ENCODE assay signal across 10 cellular contexts in the genomic region with DNA sequence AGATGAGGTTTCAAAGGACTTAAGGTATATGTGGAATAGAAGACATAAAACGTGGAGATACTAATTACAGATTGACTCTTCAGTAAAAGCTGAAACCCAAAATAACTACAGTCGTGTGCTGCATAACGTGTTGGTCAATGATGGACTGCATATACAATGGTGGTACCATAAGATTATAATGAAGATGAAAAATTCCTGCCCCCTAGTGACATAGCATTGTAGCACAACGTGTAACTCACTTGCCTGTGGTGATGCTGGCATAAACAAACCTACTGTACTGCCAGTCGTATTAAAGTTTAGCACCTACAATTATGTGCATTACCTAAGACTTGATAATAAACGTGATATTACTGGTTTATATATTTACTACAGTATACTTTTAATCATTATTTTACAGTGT.
A peak's percentile ranks its signal among the peaks of the same experiment; 100 is the strongest.
DNase-seq lines count a peak whose midpoint lies in the region; ATAC-seq and TF ChIP-seq lines count a peak whose summit lies in the region.
"Had no signal": no experiment of that assay in that cellular context is flagged by ENCODE, and none has a peak within 500 bp of the region (broad histone marks: within the 10 kb centered on the region; RNA-seq: fewer than 3 reads in every experiment).

No MANE protein-coding gene starts in this region.

- in situ Hi-C loops in Panc1 (cut with HindIII; ENCODE audit: low pct_unique_long_range_greater_than_20kb, low sequenced_read_pairs), result no loop called here

- H3K4me3 Mint-ChIP-seq in CD8-positive, alpha-beta T cell, result no peak overlapping the region

- intact Hi-C loops in Panc1 (cut with micrococcal nuclease; ENCODE audit: unreplicated experiment), result no loop called here
- intact Hi-C loops in CD8-positive, alpha-beta T cell (cut with DNase I, micrococcal nuclease), result no loop called here

- H3K9me3 Mint-ChIP-seq in activated naive CD4-positive, alpha-beta T cell treated with anti-CD3 and anti-CD28 coated beads, Interleukin-2, amount 50 U/mL, for 72 hours, result peaks cover 5% of the 10 kb centered on the region in 2 donors
- H3K9me3 Mint-ChIP-seq in CD8-positive, alpha-beta T cell, result no peaks in the 10 kb centered on the region

- no peak overlapping the region for H3K27ac Mint-ChIP-seq in activated naive CD4-positive, alpha-beta T cell treated with anti-CD3 and anti-CD28 coated beads, Interleukin-2, amount 50 U/mL, for 72 hours
- H3K27ac Mint-ChIP-seq in CD8-positive, alpha-beta T cell, result no peak overlapping the region

- BruUV-seq in Panc1 (replicated peaks; lab: Mats Ljungman, UMichigan), result no TSS peak

- no peaks in the 10 kb centered on the region for H3K4me1 ChIP-seq in Panc1 (ENCODE audit: control insufficient read depth, insufficient read depth, low read length)
- H3K4me1 ChIP-seq in CD8-positive, alpha-beta T cell (ENCODE audit: insufficient read depth, low read length), result no peaks in the 10 kb centered on the region
- H3K4me1 ChIP-seq: Peyer's patch had no signal

- DNase-seq in Panc1 (ENCODE audit: low read depth, low spot score) (peak; percentile 8), lung microvascular endothelial cell (ENCODE audit: low read depth in 2 of 2) (peak; percentile 28 to 32)
- DNase-seq in activated naive CD4-positive, alpha-beta T cell treated with anti-CD3 and anti-CD28 coated beads, Interleukin-2, amount 50 U/mL, for 72 hours (ENCODE audit: low spot score in 2 of 2), result no peak
- no peak for DNase-seq in CD8-positive, alpha-beta T cell
- DNase-seq: Peyer's patch had no signal

- TF ChIP-seq CTCF in GM12873 (IDR thresholded peaks at IDR 0.05; ENCODE audit: insufficient read depth, low read depth, low read length, missing control alignments) (peak; percentile 50), Panc1 (IDR thresholded peaks at IDR 0.05) (peak; percentile 22; the same call in 1 of the 2 replicates)
- no peak for TF ChIP-seq CTCF in CD8-positive, alpha-beta T cell (IDR thresholded peaks at IDR 0.05)

- no peak overlapping the region for H3K27ac ChIP-seq in Panc1 (ENCODE audit: low read length)
- no peak overlapping the region for H3K27ac ChIP-seq in CD8-positive, alpha-beta T cell (ENCODE audit: low read depth, low read length)
- H3K27ac ChIP-seq: epithelial cell of prostate, Peyer's patch had no signal

- H3K4me3 ChIP-seq in Panc1 (ENCODE audit: low read depth in 2 of 2, low read length in 2 of 2), result no peak overlapping the region
- H3K4me3 ChIP-seq in CD8-positive, alpha-beta T cell (ENCODE audit: low read depth, low read length), result no peak overlapping the region
- H3K4me3 ChIP-seq: Peyer's patch had no signal

- H3K4me1 Mint-ChIP-seq in CD8-positive, alpha-beta T cell (ENCODE audit: low read depth), result no peaks in the 10 kb centered on the region

- no peaks in the 10 kb centered on the region for H3K27me3 ChIP-seq in Panc1 (ENCODE audit: control insufficient read depth, insufficient read depth, low read length)
- no peaks in the 10 kb centered on the region for H3K27me3 ChIP-seq in CD8-positive, alpha-beta T cell (ENCODE audit: insufficient read depth, low read length)
- H3K27me3 ChIP-seq: Peyer's patch had no signal

- no peaks in the 10 kb centered on the region for H3K36me3 ChIP-seq in Panc1 (ENCODE audit: control insufficient read depth, insufficient read depth, low read length)
- no peaks in the 10 kb centered on the region for H3K36me3 ChIP-seq in CD8-positive, alpha-beta T cell (ENCODE audit: insufficient read depth, low read length)
- H3K36me3 ChIP-seq: Peyer's patch had no signal

- ATAC-seq in HG02678 (IDR thresholded peaks at IDR 0.05; ENCODE audit: unreplicated experiment) (peak; percentile 37), Panc1 (no peak), GM21737 (IDR thresholded peaks at IDR 0.05; ENCODE audit: unreplicated experiment) (no peak), HG03045 (IDR thresholded peaks at IDR 0.05; ENCODE audit: unreplicated experiment) (no peak)
- no peak for ATAC-seq in activated naive CD4-positive, alpha-beta T cell treated with anti-CD3 and anti-CD28 coated beads, Interleukin-2, amount 50 U/mL, for 72 hours
- ATAC-seq in CD8-positive, alpha-beta T cell, result no peak

- CTCF ChIA-PET in Panc1 (lab: Charles Lee), result no interaction called here
- CTCF ChIA-PET in CD8-positive, alpha-beta T cell (lab: Charles Lee), result interaction anchor here (1.1 kb wide), 1 partner anchor 18 kb away, joined by 4 read pairs; no protein-coding TSS in a partner anchor

- POLR2A ChIA-PET in Panc1 (lab: Charles Lee), result no interaction called here
- POLR2A ChIA-PET in CD8-positive, alpha-beta T cell (lab: Charles Lee), result no interaction called here

- H3K36me3 Mint-ChIP-seq in activated naive CD4-positive, alpha-beta T cell treated with anti-CD3 and anti-CD28 coated beads, Interleukin-2, amount 50 U/mL, for 72 hours, result no peaks in the 10 kb centered on the region
- no peaks in the 10 kb centered on the region for H3K36me3 Mint-ChIP-seq in CD8-positive, alpha-beta T cell

- no peaks in the 10 kb centered on the region for H3K27me3 Mint-ChIP-seq in CD8-positive, alpha-beta T cell (ENCODE audit: low read depth)

- H3K9me3 ChIP-seq in Panc1 (ENCODE audit: control insufficient read depth, insufficient read depth, low read depth, low read length), result no peaks in the 10 kb centered on the region
- H3K9me3 ChIP-seq in CD8-positive, alpha-beta T cell (ENCODE audit: low read length), result no peaks in the 10 kb centered on the region
- H3K9me3 ChIP-seq: Peyer's patch had no signal

Comparison
In these comparisons a context has a peak if more than half of its experiments do, and no peak if none do; other contexts are left out.
1. DNase-seq: peak in Panc1 (single experiment) and lung microvascular endothelial cell (2 of 2); none in activated naive CD4-positive, alpha-beta T cell treated with anti-CD3 and anti-CD28 coated beads, Interleukin-2, amount 50 U/mL, for 72 hours (0 of 2) and CD8-positive, alpha-beta T cell (0 of 7).